Comparison of ENCODE assay signal across 17 cellular contexts in genomic region chr2:53820711-53821110, GRCh38. TPM values are rescaled to one million over a fixed set of nuclear protein-coding genes. Genes with fewer than 3 reads are reported as not detected.
DNase-seq lines count a peak whose midpoint lies in the region; ATAC-seq, FAIRE-seq and TF ChIP-seq lines count a peak whose summit lies in the region.
"Had no signal": no experiment of that assay in that cellular context is flagged by ENCODE, and none has a peak within 500 bp of the region (broad histone marks: within the 10 kb centered on the region; RNA-seq: fewer than 3 reads in every experiment).

No MANE protein-coding gene starts in this region.

- no peak overlapping the region for H2AFZ ChIP-seq in IMR-90 (replicated peaks; ENCODE audit: low read length, poor library complexity)
- H2AFZ ChIP-seq in PC-3 (ENCODE audit: low read length), result no peak overlapping the region
- no peak overlapping the region for H2AFZ ChIP-seq in K562 (ENCODE audit: low read depth, low read length)
- H2AFZ ChIP-seq: GM23338 had no signal

- H3K79me1 ChIP-seq in IMR-90 (ENCODE audit: low read depth in 1 of 2, low read length in 2 of 2), result peaks cover 0 to 8% of the 10 kb centered on the region in 2 experiments; a peak in 2 of 4 replicates

- BruUV-seq in IMR-90 (replicated peaks; lab: Mats Ljungman, UMichigan) (no TSS peak), PC-3 (replicated peaks; lab: Mats Ljungman, UMichigan) (no TSS peak), K562 (replicated peaks; lab: Mats Ljungman, UMichigan) (no TSS peak)

- H2BK20ac ChIP-seq in IMR-90 (ENCODE audit: low read depth, low read length), result no peak overlapping the region

- no peak for TF ChIP-seq EP300 in K562 (IDR thresholded peaks at IDR 0.05; ENCODE audit: low read length)

- no peak overlapping the region for H2BK15ac ChIP-seq in IMR-90 (ENCODE audit: low read depth, low read length)

- H3K36me3 ChIP-seq in IMR-90 (ENCODE audit: control insufficient read depth, insufficient read depth, low read length) (peaks cover 16% of the 10 kb centered on the region), PC-3 (ENCODE audit: low read depth, low read length) (peaks cover 12% of the 10 kb centered on the region), K562 (ENCODE audit: control insufficient read depth, insufficient read depth, low read length) (peaks cover 27% of the 10 kb centered on the region; the same call in 2 of the 3 replicates)

- no peaks in the 10 kb centered on the region for H3K4me1 ChIP-seq in IMR-90 (ENCODE audit: control insufficient read depth, insufficient read depth, low read length)
- H3K4me1 ChIP-seq in PC-3 (ENCODE audit: insufficient read depth, low read length), result no peaks in the 10 kb centered on the region
- no peaks in the 10 kb centered on the region; a peak in 1 of 5 replicates for H3K4me1 ChIP-seq in K562 (replicated peaks in 1 of 2; ENCODE audit: control insufficient read depth in 2 of 2, insufficient read depth in 2 of 2, low read length in 2 of 2)

- no peaks in the 10 kb centered on the region for H3F3A ChIP-seq in PC-3 (ENCODE audit: low read length, unreplicated experiment)

- no peak overlapping the region for H3K14ac ChIP-seq in IMR-90 (replicated peaks; ENCODE audit: low read depth, low read length)

- no peaks in the 10 kb centered on the region for H3K9me3 ChIP-seq in IMR-90 (ENCODE audit: control insufficient read depth, insufficient read depth, low read length)
- no peaks in the 10 kb centered on the region for H3K9me3 ChIP-seq in PC-3 (ENCODE audit: low read length)
- H3K9me3 ChIP-seq in K562 (replicated peaks; ENCODE audit: control insufficient read depth, insufficient read depth, low read depth, low read length), result no peaks in the 10 kb centered on the region

- H2AK5ac ChIP-seq in IMR-90 (ENCODE audit: low read depth, low read length), result no peak overlapping the region

- TF ChIP-seq RAD21 in IMR-90 (IDR thresholded peaks at IDR 0.05; ENCODE audit: low read length) (no peak), K562 (CRISPR knock-in tag; conservative IDR thresholded peaks at IDR 0.05 in 1 of 2, IDR thresholded peaks at IDR 0.05 in 1 of 2) (no peak)

- no peak overlapping the region for H2BK5ac ChIP-seq in IMR-90 (ENCODE audit: low read depth, low read length, poor library complexity, severe bottlenecking)

- peak; percentile 27; the same call in 1 of the 2 replicates for ATAC-seq in IMR-90 (ENCODE audit: low read depth)
- ATAC-seq in PC-3, result peak; percentile 90
- peak; percentile 50 for ATAC-seq in K562
- no peak for ATAC-seq in GM19328 (IDR thresholded peaks at IDR 0.05; ENCODE audit: unreplicated experiment)
- ATAC-seq: GM12878, GM23338 had no signal

- no peaks in the 10 kb centered on the region for H3K9me2 ChIP-seq in PC-3 (replicated peaks; ENCODE audit: low read length)

- no peak overlapping the region for H2BK120ac ChIP-seq in IMR-90 (ENCODE audit: low read depth, low read length)

- no peak overlapping the region for H4K5ac ChIP-seq in IMR-90 (ENCODE audit: low read depth, low read length)

- POLR2A ChIA-PET in IMR-90 (lab: Charles Lee; ENCODE audit: unreplicated experiment), result interaction anchor here (0.6 kb wide), 1 partner anchor 13 kb away, joined by 3 read pairs; no protein-coding TSS in a partner anchor
- POLR2A ChIA-PET in PC-3 (lab: Charles Lee; ENCODE audit: unreplicated experiment), result no interaction called here
- POLR2A ChIA-PET in K562 (lab: Yijun Ruan, JAX), result interaction anchor here (0.7 kb wide), 1 partner anchor 13 kb away, joined by 3 read pairs; no protein-coding TSS in a partner anchor

- FAIRE-seq in K562 (lab: Jason Lieb, UNC), result no peak
- FAIRE-seq: A204.1, GM12878, GM18507 had no signal

- H4K20me1 ChIP-seq in IMR-90 (ENCODE audit: insufficient read depth, low read length), result no peaks in the 10 kb centered on the region
- no peaks in the 10 kb centered on the region for H4K20me1 ChIP-seq in PC-3 (ENCODE audit: low read length)
- H4K20me1 ChIP-seq in K562 (replicated peaks; ENCODE audit: control insufficient read depth, insufficient read depth, low read length), result no peaks in the 10 kb centered on the region

- DNase-seq in IMR-90 (peak; percentile 20), PC-3 (peak; percentile 56), K562 (ENCODE audit: extremely low read depth in 1 of 4, low spot score in 3 of 4) (no peak), kidney tubule cell (ENCODE audit: low spot score) (peak; percentile 35), activated gamma-delta T cell treated with Interleukin-2 at 50 U/mL for 16 hours (no peak), SW 1271 (lab: John Stamatoyannopoulos, UW) (no peak)
- DNase-seq: C1 segment of cervical spinal cord; CD4-positive, alpha-beta memory T cell; DMS79; H7 had no signal

- in situ Hi-C loops in IMR-90 (cut with MboI; ENCODE audit: low sequenced_read_pairs), result no loop called here
- in situ Hi-C loops in K562 (cut with MboI), result no loop called here

- no peak overlapping the region for H3K9ac ChIP-seq in IMR-90 (ENCODE audit: low read depth, low read length)
- no peak overlapping the region for H3K9ac ChIP-seq in PC-3 (ENCODE audit: low read length)
- H3K9ac ChIP-seq in K562 (ENCODE audit: insufficient read depth in 1 of 2, low read depth in 2 of 2, low read length in 2 of 2), result no peak overlapping the region

- H4K91ac ChIP-seq in IMR-90 (ENCODE audit: insufficient read depth, low read depth, low read length), result no peak overlapping the region

- peaks cover 7% of the 10 kb centered on the region for H3K9me1 ChIP-seq in IMR-90 (ENCODE audit: insufficient read depth, low read length)
- H3K9me1 ChIP-seq in K562 (ENCODE audit: control insufficient read depth, insufficient read depth, low read length), result no peaks in the 10 kb centered on the region

- H3K4me3 ChIP-seq in IMR-90 (ENCODE audit: insufficient read depth, low read depth, low read length) (no peak overlapping the region), PC-3 (ENCODE audit: low read length) (no peak overlapping the region), K562 (no peak overlapping the region)
- H3K4me3 ChIP-seq: GM12878, GM23338 had no signal

- H3K27ac ChIP-seq in IMR-90 (ENCODE audit: insufficient read depth, low read length), result no peak overlapping the region
- H3K27ac ChIP-seq in PC-3 (ENCODE audit: low read length), result no peak overlapping the region
- no peak overlapping the region for H3K27ac ChIP-seq in K562 (ENCODE audit: extremely low read depth, low read depth, low read length)
- H3K27ac ChIP-seq: HL-60 had no signal

- no peak overlapping the region for H3K56ac ChIP-seq in IMR-90 (ENCODE audit: extremely low read depth, insufficient read depth, low read length)

- H3K4me2 ChIP-seq in IMR-90 (ENCODE audit: low read depth, low read length) (no peak overlapping the region), PC-3 (ENCODE audit: low read length) (no peak overlapping the region), K562 (ENCODE audit: insufficient read depth, low read length) (no peak overlapping the region)
- H3K4me2 ChIP-seq: GM23338 had no signal

- no CpG with 5 or more reads among the region's 4 CpGs for WGBS in IMR-90 (ENCODE audit: extremely low coverage in 2 of 2, insufficient read length in 1 of 2), 2 experiments
- WGBS in K562 (ENCODE audit: insufficient coverage, low coverage, missing lambda C conversion rate), result 60% methylated on average over 4 of the region's 4 CpGs

- H3K79me2 ChIP-seq in PC-3 (ENCODE audit: low read length), result no peaks in the 10 kb centered on the region
- H3K79me2 ChIP-seq in K562 (ENCODE audit: control insufficient read depth, insufficient read depth, low read length), result no peaks in the 10 kb centered on the region

- intact Hi-C loops in IMR-90 (cut with micrococcal nuclease), result no loop called here
- intact Hi-C loops in PC-3 (cut with micrococcal nuclease), result no loop called here
- intact Hi-C loops in K562 (cut with micrococcal nuclease), result loop anchor here (10.0 kb wide), 2 partner anchors 226 to 396 kb away; no protein-coding TSS in a partner anchor

- H3K4ac ChIP-seq in IMR-90 (ENCODE audit: low read depth, low read length), result no peak overlapping the region

- TF ChIP-seq POLR2A in IMR-90 (IDR thresholded peaks at IDR 0.05; ENCODE audit: low read depth, low read length) (no peak), K562 (conservative IDR thresholded peaks at IDR 0.05) (no peak)

- dilution Hi-C loops in IMR-90 (cut with HindIII; ENCODE audit: low sequenced_read_pairs, unreplicated experiment), result no loop called here

- no peak overlapping the region for H3K23ac ChIP-seq in IMR-90 (ENCODE audit: low read depth, low read length)

- H2AK9ac ChIP-seq in IMR-90 (replicated peaks; ENCODE audit: low read depth, low read length, poor library complexity), result no peak overlapping the region

- no peak overlapping the region for H3K18ac ChIP-seq in IMR-90 (ENCODE audit: low read depth, low read length)

- H3K27me3 ChIP-seq in IMR-90 (ENCODE audit: control insufficient read depth, insufficient read depth, low read length), result no peaks in the 10 kb centered on the region
- no peaks in the 10 kb centered on the region for H3K27me3 ChIP-seq in PC-3 (ENCODE audit: low read length)
- no peaks in the 10 kb centered on the region for H3K27me3 ChIP-seq in K562 (ENCODE audit: control insufficient read depth in 2 of 2, insufficient read depth in 2 of 2, low read length in 2 of 2)

- CTCF ChIA-PET in IMR-90 (lab: Yijun Ruan, JAX) (interaction anchor here (0.6 kb wide), 1 partner anchor 23 kb away, joined by 6 read pairs; no protein-coding TSS in a partner anchor), PC-3 (lab: Charles Lee) (interaction anchor here (0.6 kb wide), 1 partner anchor 10 kb away, joined by 5 read pairs; no protein-coding TSS in a partner anchor), K562 (lab: Yijun Ruan, JAX; ENCODE audit: low intra/inter-chr PET ratio) (no interaction called here)

- no peak for TF ChIP-seq CTCF in IMR-90 (conservative IDR thresholded peaks at IDR 0.05; ENCODE audit: low read depth, low read length)
- TF ChIP-seq CTCF in PC-3 (conservative IDR thresholded peaks at IDR 0.05; ENCODE audit: low read depth, low read length), result no peak
- TF ChIP-seq CTCF in K562 (IDR thresholded peaks at IDR 0.05 in 2 of 3, conservative IDR thresholded peaks at IDR 0.05 in 1 of 3; ENCODE audit: insufficient read depth in 2 of 3, low read depth in 1 of 3, low read length in 3 of 3), result no peak

- H4K8ac ChIP-seq in IMR-90 (ENCODE audit: low read depth in 2 of 2, low read length in 2 of 2), result no peak overlapping the region

RNA-seq across cellular contexts. Expression of gene ERLEC1, which starts 33.9 kb away (rescaled TPM):
- total RNA-seq in IMR-90 (2012; rRNA removed) (40.3 and 63.6 TPM in 2 replicates), PC-3 (2014; rRNA removed) (56.8 and 97.1 TPM in 2 replicates), K562 (2014; rRNA removed) (29.9 and 37.4 TPM in 2 replicates), K562 (2014; rRNA removed; fragmentation: Illumina TruSeq; extraction: Trizol) (30.6 and 34.7 TPM in 2 replicates), K562 (2015; rRNA removed; fragmentation: Illumina TruSeq; extraction: Trizol) (26.8 and 27.4 TPM in 2 replicates), K562 (2021) (20.9 and 21.6 TPM in 2 replicates)
- polyA plus RNA-seq in IMR-90 (2012; rRNA removed) (41.6 and 53.4 TPM in 2 replicates), K562 (2011; rRNA removed) (31.9 and 41.6 TPM in 2 replicates), K562 (2014; fragmentation: Illumina TruSeq; extraction: Trizol) (35.0 and 35.6 TPM in 2 replicates), K562 (2014; fragmentation: Nextera tagmentation; extraction: Ambion mirVana) (10 to 100 TPM; 12.0 to 13.8 TPM), K562 (2014; rRNA removed) (29.9 and 32.3 TPM in 2 replicates)
- polyA plus RNA-seq in IMR-90 (2012; cell fraction: cytosol; rRNA removed), result 10.1 and 17.9 TPM in 2 replicates
- 3.7 and 24.7 TPM in 2 replicates for polyA plus RNA-seq in IMR-90 (2012; cell fraction: nucleus; rRNA removed; ENCODE audit: low replicate concordance)
- total RNA-seq in K562 (2011; cell fraction: chromatin; rRNA removed; ENCODE audit: low replicate concordance), result 15.9 and 42.6 TPM in 2 replicates
- total RNA-seq in K562 (2011; cell fraction: nucleolus; rRNA removed), result 23.4 and 27.5 TPM in 2 replicates
- total RNA-seq in K562 (2011; cell fraction: nucleoplasm; rRNA removed), result 37.2 and 50.0 TPM in 2 replicates
- polyA plus RNA-seq in K562 (2011; cell fraction: cytosol; rRNA removed), result 18.4 and 23.7 TPM in 2 replicates
- 10.6 and 14.5 TPM in 2 replicates for polyA plus RNA-seq in K562 (2011; cell fraction: nucleus; rRNA removed)
- 22.0 and 34.5 TPM in 2 replicates for polyA plus RNA-seq in K562 (2012)
- polyA minus RNA-seq in K562 (2011; rRNA and poly(A)+ RNA removed), result 22.8 and 27.7 TPM in 2 replicates
- polyA minus RNA-seq in K562 (2011; cell fraction: cytosol; rRNA and poly(A)+ RNA removed), result 10.0 and 12.6 TPM in 2 replicates
- polyA minus RNA-seq in K562 (2011; cell fraction: nucleus; rRNA and poly(A)+ RNA removed), result 13.3 and 21.0 TPM in 2 replicates

RNA-seq across cellular contexts. Expression of gene ASB3, which starts 34.0 kb away (rescaled TPM):
- 36.2 and 39.2 TPM in 2 replicates for total RNA-seq in IMR-90 (2012; rRNA removed)
- polyA plus RNA-seq in IMR-90 (2012; rRNA removed), result 17.1 and 19.2 TPM in 2 replicates
- 4.8 and 5.9 TPM in 2 replicates for polyA plus RNA-seq in IMR-90 (2012; cell fraction: cytosol; rRNA removed)
- 3.0 and 28.6 TPM in 2 replicates for polyA plus RNA-seq in IMR-90 (2012; cell fraction: nucleus; rRNA removed; ENCODE audit: low replicate concordance)
- 9.3 and 11.9 TPM in 2 replicates for total RNA-seq in PC-3 (2014; rRNA removed)
- total RNA-seq in K562 (2011; cell fraction: chromatin; rRNA removed; ENCODE audit: low replicate concordance), result 43.3 and 66.7 TPM in 2 replicates
- 29.7 and 31.7 TPM in 2 replicates for total RNA-seq in K562 (2011; cell fraction: nucleolus; rRNA removed)
- total RNA-seq in K562 (2011; cell fraction: nucleoplasm; rRNA removed), result 38.3 and 40.2 TPM in 2 replicates
- total RNA-seq in K562 (2014; rRNA removed), result 11.9 and 13.6 TPM in 2 replicates
- 20.2 and 23.6 TPM in 2 replicates for total RNA-seq in K562 (2014; rRNA removed; fragmentation: Illumina TruSeq; extraction: Trizol)
- total RNA-seq in K562 (2015; rRNA removed; fragmentation: Illumina TruSeq; extraction: Trizol), result 17.0 and 17.9 TPM in 2 replicates
- 17.0 and 18.9 TPM in 2 replicates for total RNA-seq in K562 (2021)
- 32.0 and 35.3 TPM in 2 replicates for polyA plus RNA-seq in K562 (2011; rRNA removed)
- polyA plus RNA-seq in K562 (2011; cell fraction: cytosol; rRNA removed), result 12.9 and 22.4 TPM in 2 replicates
- 33.0 and 41.8 TPM in 2 replicates for polyA plus RNA-seq in K562 (2011; cell fraction: nucleus; rRNA removed)
- 11.0 and 11.2 TPM in 2 replicates for polyA plus RNA-seq in K562 (2012)
- 14.5 and 18.7 TPM in 2 replicates for polyA plus RNA-seq in K562 (2014; fragmentation: Illumina TruSeq; extraction: Trizol)
- polyA plus RNA-seq in K562 (2014; fragmentation: Nextera tagmentation; extraction: Ambion mirVana), result 10 to 100 TPM; 20.1 to 22.4 TPM
- 16.3 and 16.7 TPM in 2 replicates for polyA plus RNA-seq in K562 (2014; rRNA removed)
- polyA minus RNA-seq in K562 (2011; rRNA and poly(A)+ RNA removed), result 60.0 and 60.3 TPM in 2 replicates
- 15.0 and 16.4 TPM in 2 replicates for polyA minus RNA-seq in K562 (2011; cell fraction: cytosol; rRNA and poly(A)+ RNA removed)
- 38.0 and 58.9 TPM in 2 replicates for polyA minus RNA-seq in K562 (2011; cell fraction: nucleus; rRNA and poly(A)+ RNA removed)

RNA-seq across cellular contexts. Expression of gene GPR75, which starts 39.1 kb away (rescaled TPM):
- total RNA-seq in IMR-90 (2012; rRNA removed) (1.4 and 1.7 TPM in 2 replicates), PC-3 (2014; rRNA removed) (1.5 and 2.4 TPM in 2 replicates), K562 (2014; rRNA removed) (0.94 and 1.3 TPM in 2 replicates), K562 (2014; rRNA removed; fragmentation: Illumina TruSeq; extraction: Trizol) (2.5 and 2.9 TPM in 2 replicates), K562 (2015; rRNA removed; fragmentation: Illumina TruSeq; extraction: Trizol) (3.8 and 3.9 TPM in 2 replicates), K562 (2021) (2.2 and 2.3 TPM in 2 replicates)
- polyA plus RNA-seq in IMR-90 (2012; rRNA removed) (2.1 and 2.6 TPM in 2 replicates), K562 (2011; rRNA removed) (3.3 and 3.8 TPM in 2 replicates), K562 (2014; fragmentation: Illumina TruSeq; extraction: Trizol) (2.5 and 3.1 TPM in 2 replicates), K562 (2014; fragmentation: Nextera tagmentation; extraction: Ambion mirVana) (under 1 TPM; 0.10 to 0.17 TPM), K562 (2014; rRNA removed) (1.5 and 2.4 TPM in 2 replicates)
- polyA plus RNA-seq in IMR-90 (2012; cell fraction: cytosol; rRNA removed), result 0.74 and 1.0 TPM in 2 replicates
- 9.3 and 16.2 TPM in 2 replicates for polyA plus RNA-seq in IMR-90 (2012; cell fraction: nucleus; rRNA removed; ENCODE audit: low replicate concordance)
- total RNA-seq in K562 (2011; cell fraction: chromatin; rRNA removed; ENCODE audit: low replicate concordance), result 33.2 and 38.2 TPM in 2 replicates
- total RNA-seq in K562 (2011; cell fraction: nucleolus; rRNA removed), result 13.0 and 13.9 TPM in 2 replicates
- 14.5 and 17.1 TPM in 2 replicates for total RNA-seq in K562 (2011; cell fraction: nucleoplasm; rRNA removed)
- polyA plus RNA-seq in K562 (2011; cell fraction: cytosol; rRNA removed), result 2.6 and 2.9 TPM in 2 replicates
- 8.2 and 12.4 TPM in 2 replicates for polyA plus RNA-seq in K562 (2011; cell fraction: nucleus; rRNA removed)
- 1.4 and 2.0 TPM in 2 replicates for polyA plus RNA-seq in K562 (2012)
- polyA minus RNA-seq in K562 (2011; rRNA and poly(A)+ RNA removed), result 7.6 and 8.6 TPM in 2 replicates
- polyA minus RNA-seq in K562 (2011; cell fraction: cytosol; rRNA and poly(A)+ RNA removed), result 1.0 and 1.2 TPM in 2 replicates
- polyA minus RNA-seq in K562 (2011; cell fraction: nucleus; rRNA and poly(A)+ RNA removed), result 7.0 and 7.3 TPM in 2 replicates
- total RNA-seq: G401 had no signal
- polyA plus RNA-seq: CD4-positive, alpha-beta memory T cell had no signal

RNA-seq across cellular contexts. Expression of gene CHAC2, which starts 53.1 kb away (rescaled TPM):
- total RNA-seq in IMR-90 (2012; rRNA removed) (3.9 and 6.9 TPM in 2 replicates), PC-3 (2014; rRNA removed) (16.0 and 17.2 TPM in 2 replicates), K562 (2014; rRNA removed) (9.8 and 12.7 TPM in 2 replicates), K562 (2014; rRNA removed; fragmentation: Illumina TruSeq; extraction: Trizol) (21.9 and 22.6 TPM in 2 replicates), K562 (2015; rRNA removed; fragmentation: Illumina TruSeq; extraction: Trizol) (17.8 and 18.2 TPM in 2 replicates), K562 (2021) (12.2 and 14.7 TPM in 2 replicates)
- polyA plus RNA-seq in IMR-90 (2012; rRNA removed) (1.9 and 2.4 TPM in 2 replicates), K562 (2011; rRNA removed) (7.4 and 15.7 TPM in 2 replicates), K562 (2014; fragmentation: Illumina TruSeq; extraction: Trizol) (12.7 and 19.4 TPM in 2 replicates), K562 (2014; fragmentation: Nextera tagmentation; extraction: Ambion mirVana) (10 to 100 TPM; 32.6 to 35.6 TPM), K562 (2014; rRNA removed) (11.5 and 13.5 TPM in 2 replicates)
- 1.4 and 1.8 TPM in 2 replicates for polyA plus RNA-seq in IMR-90 (2012; cell fraction: cytosol; rRNA removed)
- 0.36 and 0.63 TPM in 2 replicates for polyA plus RNA-seq in IMR-90 (2012; cell fraction: nucleus; rRNA removed; ENCODE audit: low replicate concordance)
- 1.1 and 3.1 TPM in 2 replicates for total RNA-seq in K562 (2011; cell fraction: chromatin; rRNA removed; ENCODE audit: low replicate concordance)
- total RNA-seq in K562 (2011; cell fraction: nucleolus; rRNA removed), result 1.3 TPM in 2 replicates
- 1.7 and 2.3 TPM in 2 replicates for total RNA-seq in K562 (2011; cell fraction: nucleoplasm; rRNA removed)
- polyA plus RNA-seq in K562 (2011; cell fraction: cytosol; rRNA removed), result 3.3 and 3.6 TPM in 2 replicates
- 1.7 and 2.0 TPM in 2 replicates for polyA plus RNA-seq in K562 (2011; cell fraction: nucleus; rRNA removed)
- polyA plus RNA-seq in K562 (2012), result 6.6 and 11.2 TPM in 2 replicates
- polyA minus RNA-seq in K562 (2011; rRNA and poly(A)+ RNA removed), result 2.5 and 2.9 TPM in 2 replicates
- polyA minus RNA-seq in K562 (2011; cell fraction: cytosol; rRNA and poly(A)+ RNA removed), result 1.2 and 2.7 TPM in 2 replicates
- 1.6 and 1.7 TPM in 2 replicates for polyA minus RNA-seq in K562 (2011; cell fraction: nucleus; rRNA and poly(A)+ RNA removed)

Comparison
In these comparisons a context has a peak if more than half of its experiments do, and no peak if none do; other contexts are left out.
1. DNase-seq: peak in IMR-90 (single experiment), PC-3 (single experiment) and kidney tubule cell (single experiment); none in K562 (0 of 4), activated gamma-delta T cell treated with Interleukin-2 at 50 U/mL for 16 hours (single experiment) and SW 1271 (0 of 2).